ENCODE assay signal across 8 cellular contexts in the genomic region with DNA sequence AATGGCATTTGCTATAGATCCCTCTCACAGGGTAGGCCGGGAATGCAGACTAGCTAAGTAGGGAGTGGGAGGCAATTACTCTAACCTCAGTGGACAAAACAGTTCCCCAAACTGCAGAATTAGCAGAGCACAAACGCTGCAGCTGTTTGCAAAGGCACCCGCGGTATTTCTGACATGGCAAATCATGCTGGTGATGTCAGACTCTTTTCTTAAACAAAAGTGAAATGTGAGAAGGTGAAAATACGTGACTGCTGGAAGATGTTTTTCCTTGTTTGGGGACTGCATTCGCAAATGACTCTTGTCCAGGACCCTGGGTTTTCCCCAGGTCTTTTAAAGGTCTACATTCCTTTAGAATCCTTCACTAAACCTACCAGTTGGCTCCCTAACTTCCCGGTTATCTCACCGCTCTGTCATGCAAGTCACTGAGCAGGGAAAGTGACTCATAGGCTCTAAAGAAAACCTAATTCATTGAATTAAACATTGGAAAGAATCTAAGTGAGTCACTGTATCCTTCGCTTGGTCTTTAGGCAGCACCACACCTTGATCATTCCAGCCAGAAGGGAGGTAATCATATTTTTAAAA.
DNase-seq lines count a peak whose midpoint lies in the region; FAIRE-seq and TF ChIP-seq lines count a peak whose summit lies in the region.

No MANE protein-coding gene starts in this region.

- no peak for FAIRE-seq in GM12891 (lab: Jason Lieb, UNC)

- no peak for TF ChIP-seq CTCF in endothelial cell (IDR thresholded peaks at IDR 0.05; ENCODE audit: unreplicated experiment)
- TF ChIP-seq CTCF in mesothelial cell of epicardium (IDR thresholded peaks at IDR 0.05; ENCODE audit: unreplicated experiment) = no peak

- H3K4me3 Mint-ChIP-seq in endothelial cell (ENCODE audit: unreplicated experiment) (no peak overlapping the region), mesothelial cell of epicardium (peak overlapping the region; percentile 33)

- TF ChIP-seq POLR2A in GM12891 (IDR thresholded peaks at IDR 0.05; ENCODE audit: low read depth, low read length) = no peak

- peaks cover 6% of the 10 kb centered on the region for H3K27me3 Mint-ChIP-seq in endothelial cell (ENCODE audit: unreplicated experiment)
- H3K27me3 Mint-ChIP-seq in mesothelial cell of epicardium (ENCODE audit: low read depth) = no peaks in the 10 kb centered on the region

- H3K27ac Mint-ChIP-seq in endothelial cell (ENCODE audit: unreplicated experiment) = peak overlapping the region; percentile 72
- H3K27ac Mint-ChIP-seq in mesothelial cell of epicardium = peak overlapping the region; percentile 93

- H3K9me3 Mint-ChIP-seq in endothelial cell (ENCODE audit: unreplicated experiment) (no peaks in the 10 kb centered on the region), mesothelial cell of epicardium (peaks cover 4% of the 10 kb centered on the region)

- H3K4me1 Mint-ChIP-seq in endothelial cell (ENCODE audit: unreplicated experiment) (peaks cover 39% of the 10 kb centered on the region), mesothelial cell of epicardium (peaks cover 28% of the 10 kb centered on the region)

- H3K36me3 Mint-ChIP-seq in endothelial cell (ENCODE audit: low read depth, unreplicated experiment) = no peaks in the 10 kb centered on the region
- H3K36me3 Mint-ChIP-seq in mesothelial cell of epicardium = no peaks in the 10 kb centered on the region

- DNase-seq in SIG-M5 treated with dmso at 0.1 percent for 504 hours (lab: John Stamatoyannopoulos, UW; ENCODE audit: unreplicated experiment) = peak; percentile 74
- no peak for DNase-seq in SIG-M5 (lab: John Stamatoyannopoulos, UW)
- DNase-seq in NCI-H460 (ENCODE audit: extremely low read depth, low read depth) = peak; percentile 81
- peak; percentile 13 for DNase-seq in endothelial cell (ENCODE audit: low spot score)
- DNase-seq in mesothelial cell of epicardium (ENCODE audit: low spot score in 2 of 2, unreplicated experiment in 2 of 2) = peak in 1 of 2 experiments; percentile 50
- DNase-seq in SK-N-DZ (ENCODE audit: low spot score) = no peak
- DNase-seq in GM12891 (ENCODE audit: insufficient read length, low spot score) = no peak
- DNase-seq in activated CD8-positive, alpha-beta memory T cell treated with anti-CD3 and anti-CD28 coated beads, Interleukin-2, amount 50 U/mL, for 4 hours = no peak

TF ChIP-seq in GM12891, 5 proteins besides CTCF, POLR2A, EP300 and RAD21:
- TF ChIP-seq POLR2AphosphoS5 (IDR thresholded peaks at IDR 0.05; ENCODE audit: low read depth, low read length) (no peak), TAF1 (IDR thresholded peaks at IDR 0.05; ENCODE audit: low read depth, low read length) (no peak), PAX5 (IDR thresholded peaks at IDR 0.05; ENCODE audit: insufficient read depth, low read length, severe bottlenecking) (no peak), POU2F2 (IDR thresholded peaks at IDR 0.05; ENCODE audit: low read depth, low read length) (no peak), SPI1 (IDR thresholded peaks at IDR 0.05; ENCODE audit: low read depth, low read length) (no peak)

Comparison
In these comparisons a context has a peak if more than half of its experiments do, and no peak if none do; other contexts are left out.
1. DNase-seq: peak in SIG-M5 treated with dmso at 0.1 percent for 504 hours (single experiment), NCI-H460 (single experiment) and endothelial cell (single experiment); none in SIG-M5 (single experiment), SK-N-DZ (single experiment), GM12891 (single experiment) and activated CD8-positive, alpha-beta memory T cell treated with anti-CD3 and anti-CD28 coated beads, Interleukin-2, amount 50 U/mL, for 4 hours (single experiment).